In genomic region chr10:84375011-84375410, GRCh38 we compare ENCODE assay signal across 9 cellular contexts. TPM values are rescaled to one million over a fixed set of nuclear protein-coding genes. Genes with fewer than 3 reads are reported as not detected.
A peak's percentile ranks its signal among the peaks of the same experiment; 100 is the strongest.
DNase-seq lines count a peak whose midpoint lies in the region; ATAC-seq and TF ChIP-seq lines count a peak whose summit lies in the region.
"Had no signal": no experiment of that assay in that cellular context is flagged by ENCODE, and none has a peak within 500 bp of the region (broad histone marks: within the 10 kb centered on the region; RNA-seq: fewer than 3 reads in every experiment).

No MANE protein-coding gene starts in this region.

- H3K9me3 ChIP-seq in breast epithelium (no peaks in the 10 kb centered on the region), left lung (no peaks in the 10 kb centered on the region), tibial artery (no peaks in the 10 kb centered on the region)

- peaks cover 0 to 1% (median 0%) of the 10 kb centered on the region in 3 donors for H3K27me3 Mint-ChIP-seq in CD14-positive monocyte (ENCODE audit: low read depth in 3 of 3)

- no peak overlapping the region for H3K27ac Mint-ChIP-seq in CD14-positive monocyte
- H3K27ac Mint-ChIP-seq: T-helper 1 cell treated with Interleukin-12 subunit alpha and Interleukin-12 subunit beta and Interleukin-4 antibody, amounts not matched to agents 30 μg/mL and 1 μg/mL, for 36 hours had no signal

- H3K27ac ChIP-seq in breast epithelium (no peak overlapping the region), left lung (no peak overlapping the region), tibial artery (no peak overlapping the region)

- no peak for DNase-seq in CD14-positive monocyte (ENCODE audit: low spot score)
- DNase-seq in OCI-M2 (lab: John Stamatoyannopoulos, UW; ENCODE audit: unreplicated experiment), result peak; percentile 3
- DNase-seq in breast epithelium (ENCODE audit: low spot score in 2 of 2), result no peak
- no peak for DNase-seq in left lung
- no peak for DNase-seq in tibial artery

- TF ChIP-seq POLR2A in breast epithelium (IDR thresholded peaks at IDR 0.05), result no peak

- no peaks in the 10 kb centered on the region for H3K4me1 Mint-ChIP-seq in CD14-positive monocyte

- no peaks in the 10 kb centered on the region for H3K9me3 Mint-ChIP-seq in CD14-positive monocyte
- H3K9me3 Mint-ChIP-seq: T-helper 1 cell treated with Interleukin-12 subunit alpha and Interleukin-12 subunit beta and Interleukin-4 antibody, amounts not matched to agents 30 μg/mL and 1 μg/mL, for 36 hours had no signal

- H3K36me3 Mint-ChIP-seq in CD14-positive monocyte, result peaks cover 36 to 37% of the 10 kb centered on the region in 2 donors

- H3K4me3 Mint-ChIP-seq in CD14-positive monocyte, result no peak overlapping the region
- H3K4me3 Mint-ChIP-seq: T-helper 1 cell treated with Interleukin-12 subunit alpha and Interleukin-12 subunit beta and Interleukin-4 antibody, amounts not matched to agents 30 μg/mL and 1 μg/mL, for 36 hours had no signal

- H3K4me1 ChIP-seq in breast epithelium (no peaks in the 10 kb centered on the region), left lung (no peaks in the 10 kb centered on the region), tibial artery (peaks cover 0 to 4% (median 0%) of the 10 kb centered on the region in 4 donors)

- peak; percentile 76 for TF ChIP-seq CTCF in CD14-positive monocyte (IDR thresholded peaks at IDR 0.05)
- peak; percentile 73 for TF ChIP-seq CTCF in GM12873 (IDR thresholded peaks at IDR 0.05; ENCODE audit: insufficient read depth, low read depth, low read length, missing control alignments)
- peak; percentile 30 to 76 (median 73) for TF ChIP-seq CTCF in breast epithelium (IDR thresholded peaks at IDR 0.05)
- peak; percentile 50 to 56 for TF ChIP-seq CTCF in left lung (IDR thresholded peaks at IDR 0.05)
- TF ChIP-seq CTCF in tibial artery (IDR thresholded peaks at IDR 0.05), result peak; percentile 72 to 81

- H3K4me3 ChIP-seq in breast epithelium (no peak overlapping the region), left lung (no peak overlapping the region), tibial artery (no peak overlapping the region)

- intact Hi-C loops in CD14-positive monocyte (cut with micrococcal nuclease) (loop anchor here (2.0 to 5.0 kb wide), 2 partner anchors 162 kb away; no protein-coding TSS in a partner anchor), breast epithelium (cut with DNase I; ENCODE audit: low total_unique reads) (loop anchor here (5.0 kb wide), 1 partner anchor 162 kb away; no protein-coding TSS in a partner anchor), left lung (cut with DNase I) (loop anchor here in 1 of 2 donors (5.0 to 10.0 kb wide), 2 partner anchors 110 to 162 kb away; no protein-coding TSS in a partner anchor), tibial artery (cut with DNase I; ENCODE audit: low total_unique reads) (loop anchor here (2.0 to 5.0 kb wide), 2 partner anchors 113 to 164 kb away; no protein-coding TSS in a partner anchor)

- H3K27me3 ChIP-seq in breast epithelium (no peaks in the 10 kb centered on the region), left lung (no peaks in the 10 kb centered on the region), tibial artery (no peaks in the 10 kb centered on the region)

- no peaks in the 10 kb centered on the region for H3K36me3 ChIP-seq in breast epithelium
- peaks cover 0 to 12% of the 10 kb centered on the region in 2 donors for H3K36me3 ChIP-seq in left lung
- peaks cover 11 to 25% (median 23%) of the 10 kb centered on the region in 3 donors for H3K36me3 ChIP-seq in tibial artery

- ATAC-seq in HG03442 (IDR thresholded peaks at IDR 0.05; ENCODE audit: unreplicated experiment) (peak; percentile 68), left lung (peak; percentile 80), HG02870 (IDR thresholded peaks at IDR 0.05; ENCODE audit: unreplicated experiment) (no peak)

RNA-seq across cellular contexts. Expression of gene CCSER2, which starts 46.6 kb away (rescaled TPM):
- polyA plus RNA-seq in CD14-positive monocyte, result 10 to 100 TPM; 14.3 to 23.3 TPM
- total RNA-seq in breast epithelium (10 to 100 TPM; 49.8 to 61.2 (median 49.9) TPM), left lung (10 to 100 TPM; 56.5 to 65.5 TPM)
